ENCODE assay signal across 9 cellular contexts in the genomic region with DNA sequence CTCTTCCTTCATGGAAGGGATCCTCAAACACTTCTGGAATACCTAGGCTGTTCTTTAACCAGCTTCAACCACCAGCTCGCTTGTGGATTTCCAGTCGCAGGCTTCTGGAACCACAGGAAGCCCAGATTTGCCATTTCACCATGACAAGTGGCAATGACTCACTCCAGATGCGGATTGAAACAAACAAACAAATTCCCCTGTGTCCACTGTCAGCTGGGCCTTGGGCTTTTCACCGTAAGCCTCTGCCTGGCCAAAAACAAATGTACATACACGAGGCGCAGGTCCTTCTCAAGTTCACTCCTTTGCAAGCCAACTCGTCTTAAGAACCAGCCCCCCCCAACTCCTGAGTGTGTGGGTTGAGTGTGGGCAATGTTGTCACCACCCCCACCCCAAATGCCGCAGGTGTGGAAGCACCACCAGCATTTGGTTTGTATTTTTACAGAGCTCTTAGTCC. TPM values are rescaled to one million over a fixed set of nuclear protein-coding genes. Genes with fewer than 3 reads are reported as not detected.
A peak's percentile ranks its signal among the peaks of the same experiment; 100 is the strongest.
DNase-seq lines count a peak whose midpoint lies in the region; ATAC-seq, FAIRE-seq and TF ChIP-seq lines count a peak whose summit lies in the region.
"Had no signal": no experiment of that assay in that cellular context is flagged by ENCODE, and none has a peak within 500 bp of the region (broad histone marks: within the 10 kb centered on the region; RNA-seq: fewer than 3 reads in every experiment).

No MANE protein-coding gene starts in this region.

- 71 to 75% methylated on average over 8 of the region's 8 CpGs for WGBS in pancreas, 2 donors

- H3K9me3 Mint-ChIP-seq in naive thymus-derived CD8-positive, alpha-beta T cell, result no peaks in the 10 kb centered on the region

- peaks cover 31 to 45% (median 34%) of the 10 kb centered on the region in 11 experiments for H3K36me3 ChIP-seq in BLaER1 treated with 17β-estradiol and CSF1 and Interleukin-3, amounts not matched to agents 10 nM and 100 nM
- peaks cover 4 to 26% (median 10%) of the 10 kb centered on the region in 3 donors for H3K36me3 ChIP-seq in pancreas

- peak in 1 of 56 donors; percentile 15 for TF ChIP-seq CTCF in dorsolateral prefrontal cortex (IDR thresholded peaks at IDR 0.05 in 54 of 56, conservative IDR thresholded peaks at IDR 0.05 in 2 of 56; ENCODE audit: low read depth in 1 of 56, partially characterized antibody in 56 of 56)
- TF ChIP-seq CTCF in pancreas (IDR thresholded peaks at IDR 0.05), result no peak

- DNase-seq in NCI-H2107 treated with DMSO at 0.1 percent for 48 hours (lab: John Stamatoyannopoulos, UW; ENCODE audit: unreplicated experiment) (peak; percentile 30), dorsolateral prefrontal cortex (peak in 1 of 10 donors; percentile 40), pancreas (no peak)
- no peak for DNase-seq in naive thymus-derived CD8-positive, alpha-beta T cell

- peak overlapping the region; percentile 96 to 100 (median 99) for H3K9ac ChIP-seq in BLaER1 treated with 17β-estradiol and CSF1 and Interleukin-3, amounts not matched to agents 10 nM and 100 nM

- H3K4me3 Mint-ChIP-seq in naive thymus-derived CD8-positive, alpha-beta T cell, result peak overlapping the region in 8 of 10 donors; percentile 12 to 99 (median 96)

- H3K4me1 Mint-ChIP-seq in naive thymus-derived CD8-positive, alpha-beta T cell, result peaks cover 22 to 40% (median 33%) of the 10 kb centered on the region in 4 donors

- H3K4me2 ChIP-seq in BLaER1 treated with 17β-estradiol and CSF1 and Interleukin-3, amounts not matched to agents 10 nM and 100 nM, result peak overlapping the region; percentile 89 to 99 (median 95)

- POLR2A ChIA-PET in naive thymus-derived CD8-positive, alpha-beta T cell (lab: Charles Lee), result interaction anchor here (0.5 to 0.7 kb wide), 3 partner anchors 1019 to 1205 kb away, joined by 3 to 7 read pairs (median 6); no protein-coding TSS in a partner anchor

- intact Hi-C loops in dorsolateral prefrontal cortex (cut with DNase I) (no loop called here), pancreas (cut with DNase I) (loop anchor here in 2 of 3 donors (5.0 kb wide), 2 partner anchors 1216 to 1221 kb away; no protein-coding TSS in a partner anchor)

- H3K27me3 ChIP-seq in BLaER1 treated with 17β-estradiol and CSF1 and Interleukin-3, amounts not matched to agents 10 nM and 100 nM, result no peaks in the 10 kb centered on the region
- no peaks in the 10 kb centered on the region for H3K27me3 ChIP-seq in dorsolateral prefrontal cortex
- H3K27me3 ChIP-seq in pancreas, result no peaks in the 10 kb centered on the region

- peak overlapping the region in 7 of 10 donors; percentile 7 to 97 (median 78) for H3K27ac Mint-ChIP-seq in naive thymus-derived CD8-positive, alpha-beta T cell

- H3K36me3 Mint-ChIP-seq in naive thymus-derived CD8-positive, alpha-beta T cell, result peaks cover 0 to 15% (median 3%) of the 10 kb centered on the region in 3 donors

- peaks cover 49 to 78% (median 62%) of the 10 kb centered on the region in 10 experiments for H3K4me1 ChIP-seq in BLaER1 treated with 17β-estradiol and CSF1 and Interleukin-3, amounts not matched to agents 10 nM and 100 nM
- H3K4me1 ChIP-seq in pancreas, result peaks cover 4 to 14% (median 7%) of the 10 kb centered on the region in 3 donors

- H3K27me3 Mint-ChIP-seq in naive thymus-derived CD8-positive, alpha-beta T cell, result no peaks in the 10 kb centered on the region

- H3K27ac ChIP-seq in BLaER1 treated with 17β-estradiol and CSF1 and Interleukin-3, amounts not matched to agents 10 nM and 100 nM, result peak overlapping the region; percentile 97 to 100 (median 99)
- H3K27ac ChIP-seq in dorsolateral prefrontal cortex (peak overlapping the region in 58 of 59 donors; percentile 2 to 100 (median 99)), pancreas (peak overlapping the region in 1 of 4 donors; percentile 99)

- H4K20me1 ChIP-seq in BLaER1 treated with 17β-estradiol and CSF1 and Interleukin-3, amounts not matched to agents 10 nM and 100 nM, result peaks cover 0 to 87% (median 43%) of the 10 kb centered on the region in 11 experiments; a peak in 18 of 22 replicates

- no peaks in the 10 kb centered on the region for H3K9me3 ChIP-seq in BLaER1 treated with 17β-estradiol and CSF1 and Interleukin-3, amounts not matched to agents 10 nM and 100 nM (replicated peaks in 1 of 11)
- H3K9me3 ChIP-seq in pancreas, result no peaks in the 10 kb centered on the region

- peak overlapping the region; percentile 76 to 96 (median 88) for H3K4me3 ChIP-seq in BLaER1 treated with 17β-estradiol and CSF1 and Interleukin-3, amounts not matched to agents 10 nM and 100 nM
- peak overlapping the region in 34 of 59 donors; percentile 2 to 98 (median 85) for H3K4me3 ChIP-seq in dorsolateral prefrontal cortex
- peak overlapping the region in 1 of 4 donors; percentile 75 for H3K4me3 ChIP-seq in pancreas

- no peak for FAIRE-seq in pancreas (lab: Jason Lieb, UNC)
- FAIRE-seq: endometrium had no signal

- ATAC-seq in naive thymus-derived CD8-positive, alpha-beta T cell, result no peak
- ATAC-seq in HG02763 (IDR thresholded peaks at IDR 0.05; ENCODE audit: unreplicated experiment) (no peak), HG03460 (IDR thresholded peaks at IDR 0.05; ENCODE audit: unreplicated experiment) (no peak), pancreas (no peak), HG03025 (IDR thresholded peaks at IDR 0.05; ENCODE audit: low FRiP score, unreplicated experiment) (no peak)

RNA-seq across cellular contexts. Expression of a gene that starts 8.8 kb away (rescaled TPM):
- total RNA-seq in dorsolateral prefrontal cortex, result 100 to 1,000 TPM in 54 of 120 experiments, 10 to 100 TPM in 66; 47.6 to 270 (median 94.0) TPM
- total RNA-seq in naive thymus-derived CD8-positive, alpha-beta T cell, result 10 to 100 TPM; 21.3 to 23.0 TPM
- 1 to 10 TPM; 1.1 to 2.7 (median 2.3) TPM for polyA plus RNA-seq in naive thymus-derived CD8-positive, alpha-beta T cell
- 10 to 100 TPM; 19.0 to 48.1 (median 30.5) TPM for total RNA-seq in pancreas
- polyA plus RNA-seq in pancreas, result 10 to 100 TPM; 27.1 to 40.7 TPM

RNA-seq across cellular contexts. Expression of a gene that starts 34.1 kb away (rescaled TPM):
- total RNA-seq in dorsolateral prefrontal cortex (not detected), pancreas (not detected)
- total RNA-seq in naive thymus-derived CD8-positive, alpha-beta T cell, result not detected
- polyA plus RNA-seq in naive thymus-derived CD8-positive, alpha-beta T cell, result not detected
- polyA plus RNA-seq in pancreas, result not detected

Comparison
In these comparisons a context has a peak if more than half of its experiments do, and no peak if none do; other contexts are left out.
1. intact Hi-C loops: an anchor here in pancreas (5.0 kb wide); none called in dorsolateral prefrontal cortex.